Comparison of ENCODE assay signal across 10 cellular contexts in genomic region chr9:132694144-132694543, GRCh38. TPM values are rescaled to one million over a fixed set of nuclear protein-coding genes. Genes with fewer than 3 reads are reported as not detected.
DNase-seq lines count a peak whose midpoint lies in the region; ATAC-seq and TF ChIP-seq lines count a peak whose summit lies in the region.
"Had no signal": no experiment of that assay in that cellular context is flagged by ENCODE, and none has a peak within 500 bp of the region (broad histone marks: within the 10 kb centered on the region; RNA-seq: fewer than 3 reads in every experiment).

No MANE protein-coding gene starts in this region.

- H3K4me1 ChIP-seq in upper lobe of right lung: no peaks in the 10 kb centered on the region

- peaks cover 25% of the 10 kb centered on the region for H3K36me3 ChIP-seq in upper lobe of right lung

- ATAC-seq in esophagus mucosa (peak; percentile 90), upper lobe of right lung (peak; percentile 87)

- H3K27ac ChIP-seq in upper lobe of right lung: no peak overlapping the region

- H3K27me3 ChIP-seq in upper lobe of right lung: no peaks in the 10 kb centered on the region
- H3K27me3 ChIP-seq: MG63 had no signal

- H3K9me3 ChIP-seq in upper lobe of right lung: peaks cover 22% of the 10 kb centered on the region

- H3K4me3 ChIP-seq in upper lobe of right lung: no peak overlapping the region
- H3K4me3 ChIP-seq: MG63 had no signal

- intact Hi-C loops in upper lobe of right lung (cut with DNase I): no loop called here

- peak; percentile 31 for TF ChIP-seq CTCF in upper lobe of right lung (IDR thresholded peaks at IDR 0.05)

- DNase-seq in stimulated activated CD4-positive, alpha-beta T cell treated with anti-CD3 and anti-CD28 coated beads, Interleukin-1b, Interleukin-23, amount 100 ng/mL, for 48 hours: peak; percentile 8
- DNase-seq in stimulated activated CD4-positive, alpha-beta T cell treated with anti-CD3 and anti-CD28 coated beads, Interleukin-2, amount 100 ng/mL, for 48 hours: no peak
- DNase-seq in NCI-H226: peak; percentile 46
- DNase-seq in upper lobe of right lung: no peak
- no peak for DNase-seq in glomerular visceral epithelial cell (ENCODE audit: extremely low spot score)
- DNase-seq in HuH-7 (ENCODE audit: low spot score): no peak
- DNase-seq in COLO668 (lab: John Stamatoyannopoulos, UW; ENCODE audit: unreplicated experiment): no peak
- DNase-seq: MG63, SW 1271 had no signal

RNA-seq across cellular contexts. Expression of gene GTF3C4, which starts 23.9 kb away (rescaled TPM):
- 12.8 TPM for total RNA-seq in esophagus mucosa
- 12.9 TPM for total RNA-seq in upper lobe of right lung

RNA-seq across cellular contexts. Expression of gene DDX31, which starts 24.4 kb away (rescaled TPM):
- 6.4 TPM for total RNA-seq in esophagus mucosa
- total RNA-seq in upper lobe of right lung: 17.4 TPM

Comparison
In these comparisons a context has a peak if more than half of its experiments do, and no peak if none do; other contexts are left out.
1. DNase-seq: peak in stimulated activated CD4-positive, alpha-beta T cell treated with anti-CD3 and anti-CD28 coated beads, Interleukin-1b, Interleukin-23, amount 100 ng/mL, for 48 hours (single experiment) and NCI-H226 (single experiment); none in stimulated activated CD4-positive, alpha-beta T cell treated with anti-CD3 and anti-CD28 coated beads, Interleukin-2, amount 100 ng/mL, for 48 hours (0 of 2), upper lobe of right lung (single experiment), glomerular visceral epithelial cell (single experiment), HuH-7 (single experiment) and COLO668 (single experiment).